Comparison of ENCODE assay signal across 16 cellular contexts in the genomic region with DNA sequence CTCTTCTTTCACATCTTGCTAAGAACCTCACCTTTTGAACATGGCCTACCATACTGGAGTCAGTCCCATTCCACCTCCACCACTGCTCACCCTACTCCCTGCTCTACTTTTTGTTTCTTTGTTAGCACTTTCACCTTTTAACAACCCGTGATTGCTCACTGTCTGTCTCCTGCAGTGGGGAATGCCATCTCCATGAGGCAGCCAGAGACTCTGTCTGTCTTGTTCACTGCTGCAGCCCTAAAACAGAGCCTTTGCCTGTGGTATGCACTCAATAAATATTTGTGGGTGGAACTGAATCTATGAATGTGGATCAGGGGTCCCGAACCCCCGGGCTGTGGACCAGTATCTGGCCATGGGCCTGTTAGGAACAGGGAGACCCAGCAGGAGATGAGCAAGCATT.
"Had no signal": no experiment of that assay in that cellular context is flagged by ENCODE, and none has a peak within 500 bp of the region (broad histone marks: within the 10 kb centered on the region; RNA-seq: fewer than 3 reads in every experiment).

No MANE protein-coding gene starts in this region.

- H3K9me3 ChIP-seq: ascending aorta, left lung had no signal

- H3K27ac ChIP-seq: ascending aorta, cardiac muscle cell, epithelial cell of prostate, skin epidermis had no signal

- H3K4me3 ChIP-seq: ascending aorta, cardiac muscle cell, left lung, skin epidermis had no signal

- DNase-seq: activated CD4-positive, alpha-beta T cell treated with anti-CD3 and anti-CD28 coated beads, Interleukin-2, amount 50 U/mL, for 1 hour; activated CD8-positive, alpha-beta memory T cell treated with anti-CD3 and anti-CD28 coated beads, Interleukin-2, amount 50 U/mL, for 4 hours; activated naive CD4-positive, alpha-beta T cell treated with anti-CD3 and anti-CD28 coated beads, Interleukin-2, amount 10 ng/mL, durations not matched to agents 7 days and 5 days; activated T-cell treated with anti-CD3 and anti-CD28 coated beads, Interleukin-2, amount 50 U/mL, for 4 hours; effector memory CD8-positive, alpha-beta T cell; foreskin melanocyte; hypothalamus; kidney; left lung; right cardiac atrium; stimulated activated CD4-positive, alpha-beta T cell treated with anti-CD3 and anti-CD28 coated beads, Interleukin-15, amount 100 ng/mL, for 24 hours; stimulated activated CD4-positive, alpha-beta T cell treated with anti-CD3 and anti-CD28 coated beads, Interleukin-2, amount 100 ng/mL, for 48 hours had no signal

- H3K36me3 ChIP-seq: ascending aorta, cardiac muscle cell, left lung had no signal

- ATAC-seq: activated T-cell treated with anti-CD3 and anti-CD28 coated beads, Interleukin-2, amount 50 U/mL, for 4 hours; effector memory CD8-positive, alpha-beta T cell had no signal

- H3K27me3 ChIP-seq: ascending aorta, left lung had no signal
